ENCODE assay signal across 1 cellular context in genomic region chr2:100667801-100668200, GRCh38.
TF ChIP-seq lines count a peak whose summit lies in the region.

No MANE protein-coding gene starts in this region.

TF ChIP-seq in GM23338, 12 proteins besides CTCF, POLR2A, EP300 and RAD21 (continued from another document):
- TF ChIP-seq ETS1 (IDR thresholded peaks at IDR 0.05), result no peak
TF ChIP-seq in GM23338: peak in this region for 0.
